8 cellular contexts compared by ENCODE assay signal in the genomic region with DNA sequence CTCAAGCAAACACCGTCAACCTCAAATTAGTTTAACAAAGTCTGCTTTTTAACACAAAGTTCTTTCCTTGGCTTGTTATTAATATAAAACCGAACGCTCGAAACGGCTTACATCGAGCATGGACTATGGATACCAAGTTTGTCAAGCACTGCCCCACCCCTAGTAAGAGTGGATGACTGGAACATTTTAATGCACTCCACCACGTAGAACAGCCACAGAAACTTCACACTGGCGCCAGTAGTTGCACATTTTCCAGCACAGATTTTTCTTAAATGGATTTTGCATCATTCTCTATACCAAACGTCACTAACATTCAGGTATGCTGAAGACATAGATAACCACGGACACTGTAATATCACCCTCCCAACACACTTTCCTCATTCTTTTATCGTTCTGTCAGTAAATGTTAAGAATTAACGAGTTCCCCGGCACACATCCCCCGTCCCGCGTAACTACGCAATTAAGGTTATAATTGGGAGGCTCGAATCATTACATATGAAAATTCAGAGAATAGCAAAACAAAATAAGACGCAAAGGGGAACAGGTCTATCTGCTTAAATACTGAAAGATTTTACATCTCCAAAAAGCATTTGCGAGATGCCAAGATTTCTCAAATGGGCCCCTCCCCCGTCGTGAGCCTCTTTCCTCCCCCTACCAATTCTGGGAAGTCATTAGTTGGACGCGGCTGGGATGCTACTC. TPM values are rescaled to one million over a fixed set of nuclear protein-coding genes. Genes with fewer than 3 reads are reported as not detected.
DNase-seq lines count a peak whose midpoint lies in the region; ATAC-seq lines count a peak whose summit lies in the region.

No MANE protein-coding gene starts in this region.

- H3K27ac ChIP-seq in epithelial cell of prostate = peak overlapping the region; percentile 72
- H3K27ac ChIP-seq in muscle layer of duodenum (ENCODE audit: low read length) = peak overlapping the region; percentile 96

- peaks cover 0 to 23% of the 10 kb centered on the region in 2 donors for H3K36me3 ChIP-seq in muscle layer of duodenum (ENCODE audit: control insufficient read depth in 1 of 2, insufficient read depth in 2 of 2, low read length in 2 of 2)

- H3K9me3 Mint-ChIP-seq in activated CD4-positive, alpha-beta T cell treated with anti-CD3 and anti-CD28 coated beads, Interleukin-2, amount 10 ng/mL, durations not matched to agents 24 days and 14 days = no peaks in the 10 kb centered on the region

- intact Hi-C loops in activated CD4-positive, alpha-beta T cell treated with anti-CD3 and anti-CD28 coated beads, Interleukin-2, amount 10 ng/mL, durations not matched to agents 24 days and 14 days (cut with micrococcal nuclease) = no loop called here
- intact Hi-C loops in posterior vena cava (cut with DNase I) = loop anchor here in 1 of 2 donors (10.0 kb wide), 1 partner anchor 45 kb away; no protein-coding TSS in a partner anchor

- peak overlapping the region; percentile 92 to 94 for H3K4me3 ChIP-seq in muscle layer of duodenum (ENCODE audit: low read depth in 1 of 2, low read length in 2 of 2)

- peaks cover 60% of the 10 kb centered on the region for H3K27me3 Mint-ChIP-seq in activated CD4-positive, alpha-beta T cell treated with anti-CD3 and anti-CD28 coated beads, Interleukin-2, amount 10 ng/mL, durations not matched to agents 24 days and 14 days

- H3K36me3 Mint-ChIP-seq in activated CD4-positive, alpha-beta T cell treated with anti-CD3 and anti-CD28 coated beads, Interleukin-2, amount 10 ng/mL, durations not matched to agents 24 days and 14 days (ENCODE audit: low read depth) = no peaks in the 10 kb centered on the region

- H3K27me3 ChIP-seq in muscle layer of duodenum (ENCODE audit: low read depth, low read length) = peaks cover 16% of the 10 kb centered on the region

- peaks cover 19% of the 10 kb centered on the region for H3K4me1 Mint-ChIP-seq in activated CD4-positive, alpha-beta T cell treated with anti-CD3 and anti-CD28 coated beads, Interleukin-2, amount 10 ng/mL, durations not matched to agents 24 days and 14 days

- H3K9me3 ChIP-seq in muscle layer of duodenum (ENCODE audit: control insufficient read depth in 1 of 2, low read length in 2 of 2) = no peaks in the 10 kb centered on the region

- ATAC-seq in HG03025 (IDR thresholded peaks at IDR 0.05; ENCODE audit: low FRiP score, unreplicated experiment) = no peak

- peak overlapping the region; percentile 90 for H3K4me3 Mint-ChIP-seq in activated CD4-positive, alpha-beta T cell treated with anti-CD3 and anti-CD28 coated beads, Interleukin-2, amount 10 ng/mL, durations not matched to agents 24 days and 14 days

- no peak overlapping the region for H3K27ac Mint-ChIP-seq in activated CD4-positive, alpha-beta T cell treated with anti-CD3 and anti-CD28 coated beads, Interleukin-2, amount 10 ng/mL, durations not matched to agents 24 days and 14 days

- H3K4me1 ChIP-seq in muscle layer of duodenum (ENCODE audit: control insufficient read depth in 1 of 2, insufficient read depth in 2 of 2, low read length in 2 of 2) = peaks cover 2 to 32% of the 10 kb centered on the region in 2 donors

- DNase-seq in activated CD4-positive, alpha-beta T cell treated with anti-CD3 and anti-CD28 coated beads, Interleukin-2, amount 10 ng/mL, durations not matched to agents 24 days and 14 days = peak; percentile 60
- no peak for DNase-seq in activated CD4-positive, alpha-beta T cell treated with anti-CD3 and anti-CD28 coated beads, Interleukin-2, amount 50 U/mL, for 1 hour
- DNase-seq in SW480 (ENCODE audit: low spot score) (peak; percentile 62), epithelial cell of prostate (ENCODE audit: low read depth, low spot score) (no peak), UCSD-AML1 (lab: John Stamatoyannopoulos, UW; ENCODE audit: unreplicated experiment) (no peak), posterior vena cava (ENCODE audit: low spot score) (no peak)

RNA-seq across cellular contexts. Expression of a gene that starts 1.0 kb away (rescaled TPM):
- total RNA-seq in activated CD4-positive, alpha-beta T cell treated with anti-CD3 and anti-CD28 coated beads, Interleukin-2, amount 10 ng/mL, durations not matched to agents 24 days and 14 days = 1.5 and 1.6 TPM in 2 replicates
- 100 to 1,000 TPM; 295 to 326 TPM for total RNA-seq in posterior vena cava

Comparison
In these comparisons a context has a peak if more than half of its experiments do, and no peak if none do; other contexts are left out.
1. DNase-seq: peak in activated CD4-positive, alpha-beta T cell treated with anti-CD3 and anti-CD28 coated beads, Interleukin-2, amount 10 ng/mL, durations not matched to agents 24 days and 14 days (single experiment) and SW480 (single experiment); none in activated CD4-positive, alpha-beta T cell treated with anti-CD3 and anti-CD28 coated beads, Interleukin-2, amount 50 U/mL, for 1 hour (single experiment), epithelial cell of prostate (single experiment), UCSD-AML1 (single experiment) and posterior vena cava (single experiment).
2. RNA of a gene that starts 1.0 kb away (total RNA-seq): 295 to 326 TPM in posterior vena cava; 1.5 to 1.6 TPM in activated CD4-positive, alpha-beta T cell treated with anti-CD3 and anti-CD28 coated beads, Interleukin-2, amount 10 ng/mL, durations not matched to agents 24 days and 14 days; every median in the first group is over 100 times any median in the second.